Comparison of ENCODE assay signal across 13 cellular contexts in genomic region chr1:23304140-23304620, GRCh38.
"Had no signal": no experiment of that assay in that cellular context is flagged by ENCODE, and none has a peak within 500 bp of the region (broad histone marks: within the 10 kb centered on the region; RNA-seq: fewer than 3 reads in every experiment).

No MANE protein-coding gene starts in this region.

- ATAC-seq: foreskin keratinocyte, left lung had no signal

- H3K27me3 Mint-ChIP-seq: activated CD4-positive, alpha-beta memory T cell treated with anti-CD3 and anti-CD28 coated beads, Interleukin-2, amount 10 ng/mL, durations not matched to agents 7 days and 5 days; activated naive CD8-positive, alpha-beta T cell treated with anti-CD3 and anti-CD28 coated beads, Interleukin-2, amount 10 ng/mL, durations not matched to agents 7 days and 5 days had no signal

- H3K27ac Mint-ChIP-seq: activated CD4-positive, alpha-beta memory T cell treated with anti-CD3 and anti-CD28 coated beads, Interleukin-2, amount 10 ng/mL, durations not matched to agents 7 days and 5 days; activated naive CD8-positive, alpha-beta T cell treated with anti-CD3 and anti-CD28 coated beads, Interleukin-2, amount 10 ng/mL, durations not matched to agents 7 days and 5 days; T-helper 2 cell treated with Interferon-gamma antibody and Interleukin-4, amounts not matched to agents 5 μg/mL and 100 μg/mL, for 36 hours had no signal

- DNase-seq: activated CD4-positive, alpha-beta memory T cell treated with anti-CD3 and anti-CD28 coated beads, Interleukin-2, amount 10 ng/mL, durations not matched to agents 7 days and 5 days; activated effector memory CD4-positive, alpha-beta T cell treated with anti-CD3 and anti-CD28 coated beads, Interleukin-2, amount 50 U/mL, for 16 hours; activated naive CD8-positive, alpha-beta T cell treated with anti-CD3 and anti-CD28 coated beads, Interleukin-2, amount 10 ng/mL, durations not matched to agents 7 days and 5 days; anterior cingulate cortex; foreskin keratinocyte; head of caudate nucleus; islet precursor cell; left lung; SW 1271; trophoblast cell had no signal

- H3K4me1 Mint-ChIP-seq: activated CD4-positive, alpha-beta memory T cell treated with anti-CD3 and anti-CD28 coated beads, Interleukin-2, amount 10 ng/mL, durations not matched to agents 7 days and 5 days; activated naive CD8-positive, alpha-beta T cell treated with anti-CD3 and anti-CD28 coated beads, Interleukin-2, amount 10 ng/mL, durations not matched to agents 7 days and 5 days had no signal

- H3K27ac ChIP-seq: foreskin keratinocyte, parathyroid adenoma had no signal

- H3K4me3 Mint-ChIP-seq: activated CD4-positive, alpha-beta memory T cell treated with anti-CD3 and anti-CD28 coated beads, Interleukin-2, amount 10 ng/mL, durations not matched to agents 7 days and 5 days; activated naive CD8-positive, alpha-beta T cell treated with anti-CD3 and anti-CD28 coated beads, Interleukin-2, amount 10 ng/mL, durations not matched to agents 7 days and 5 days; T-helper 2 cell treated with Interferon-gamma antibody and Interleukin-4, amounts not matched to agents 5 μg/mL and 100 μg/mL, for 36 hours had no signal

- H3K4me1 ChIP-seq: foreskin keratinocyte, parathyroid adenoma had no signal

- H3K4me3 ChIP-seq: left lung, skin epidermis had no signal

- H3K9me3 Mint-ChIP-seq: activated CD4-positive, alpha-beta memory T cell treated with anti-CD3 and anti-CD28 coated beads, Interleukin-2, amount 10 ng/mL, durations not matched to agents 7 days and 5 days; activated naive CD8-positive, alpha-beta T cell treated with anti-CD3 and anti-CD28 coated beads, Interleukin-2, amount 10 ng/mL, durations not matched to agents 7 days and 5 days; T-helper 2 cell treated with Interferon-gamma antibody and Interleukin-4, amounts not matched to agents 5 μg/mL and 100 μg/mL, for 36 hours had no signal

- H3K9me3 ChIP-seq: left lung had no signal
